ENCODE assay signal across 2 cellular contexts in the genomic region with DNA sequence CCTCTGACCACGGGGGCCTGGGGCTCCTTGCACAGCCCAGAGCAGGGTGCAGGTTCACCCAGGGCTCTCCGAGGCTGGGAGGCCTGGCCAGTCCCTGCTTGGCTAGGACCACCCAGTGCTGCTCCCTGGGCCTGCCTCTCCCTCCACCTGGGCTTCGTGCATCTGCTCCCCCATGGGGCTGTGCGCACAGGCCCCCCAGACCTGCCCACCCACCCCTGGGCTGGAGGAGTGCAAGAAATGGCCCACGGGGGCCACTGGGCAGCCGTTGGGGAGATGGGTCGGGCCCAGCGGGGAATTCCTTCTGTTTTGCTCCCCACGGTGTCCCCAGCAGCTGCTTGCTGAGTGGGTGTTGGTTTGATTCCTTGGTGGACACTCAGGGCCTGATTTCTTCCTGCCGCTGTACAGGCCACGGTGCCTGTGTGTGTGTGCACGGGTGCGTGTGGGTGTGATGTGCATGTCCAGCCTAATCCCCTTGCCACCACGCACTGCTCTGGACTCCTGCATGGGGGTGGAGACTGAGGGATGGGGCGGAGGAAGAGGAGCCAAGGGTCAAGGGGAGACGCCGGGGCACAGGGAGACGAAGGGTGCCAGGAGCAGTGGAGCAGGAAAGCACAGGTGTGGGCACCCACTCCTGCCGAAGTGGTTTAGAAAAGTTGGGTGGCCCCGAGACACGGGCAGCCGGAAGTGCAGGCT.
TF ChIP-seq lines count a peak whose summit lies in the region.

No MANE protein-coding gene starts in this region.

TF ChIP-seq in HCT116, 20 proteins besides CTCF, POLR2A, EP300 and RAD21:
- TF ChIP-seq FOSL1 (IDR thresholded peaks at IDR 0.05; ENCODE audit: low read depth) (no peak), YY1 (IDR thresholded peaks at IDR 0.05; ENCODE audit: extremely low read depth, insufficient replicate concordance, low read depth, low read length) (no peak), SRF (IDR thresholded peaks at IDR 0.05; ENCODE audit: low read depth) (no peak), ZNF274 (IDR thresholded peaks at IDR 0.05; ENCODE audit: low read depth, low read length) (no peak), SIN3A (IDR thresholded peaks at IDR 0.05; ENCODE audit: low read depth) (no peak), EGR1 (IDR thresholded peaks at IDR 0.05; ENCODE audit: low read depth) (no peak), SP1 (IDR thresholded peaks at IDR 0.05; ENCODE audit: low read depth) (no peak), CBX3 (IDR thresholded peaks at IDR 0.05; ENCODE audit: low read depth) (no peak), JUND (IDR thresholded peaks at IDR 0.05) (no peak), ELF1 (IDR thresholded peaks at IDR 0.05; ENCODE audit: borderline replicate concordance, low read depth) (no peak), CEBPB (IDR thresholded peaks at IDR 0.05; ENCODE audit: low read depth) (no peak), EZH2phosphoT487 (IDR thresholded peaks at IDR 0.05; ENCODE audit: borderline replicate concordance) (no peak), POLR2AphosphoS5 (IDR thresholded peaks at IDR 0.05; ENCODE audit: low read depth, low read length) (no peak), ZFX (IDR thresholded peaks at IDR 0.05) (no peak), TCF7L2 (IDR thresholded peaks at IDR 0.05; ENCODE audit: borderline replicate concordance, extremely low read depth, insufficient read depth, insufficient read length) (no peak), EZH2 (IDR thresholded peaks at IDR 0.05) (no peak)
- TF ChIP-seq, protein P1, sequence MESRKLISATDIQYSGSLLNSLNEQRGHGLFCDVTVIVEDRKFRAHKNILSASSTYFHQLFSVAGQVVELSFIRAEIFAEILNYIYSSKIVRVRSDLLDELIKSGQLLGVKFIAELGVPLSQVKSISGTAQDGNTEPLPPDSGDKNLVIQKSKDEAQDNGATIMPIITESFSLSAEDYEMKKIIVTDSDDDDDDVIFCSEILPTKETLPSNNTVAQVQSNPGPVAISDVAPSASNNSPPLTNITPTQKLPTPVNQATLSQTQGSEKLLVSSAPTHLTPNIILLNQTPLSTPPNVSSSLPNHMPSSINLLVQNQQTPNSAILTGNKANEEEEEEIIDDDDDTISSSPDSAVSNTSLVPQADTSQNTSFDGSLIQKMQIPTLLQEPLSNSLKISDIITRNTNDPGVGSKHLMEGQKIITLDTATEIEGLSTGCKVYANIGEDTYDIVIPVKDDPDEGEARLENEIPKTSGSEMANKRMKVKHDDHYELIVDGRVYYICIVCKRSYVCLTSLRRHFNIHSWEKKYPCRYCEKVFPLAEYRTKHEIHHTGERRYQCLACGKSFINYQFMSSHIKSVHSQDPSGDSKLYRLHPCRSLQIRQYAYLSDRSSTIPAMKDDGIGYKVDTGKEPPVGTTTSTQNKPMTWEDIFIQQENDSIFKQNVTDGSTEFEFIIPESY (IDR thresholded peaks at IDR 0.05; ENCODE audit: extremely low read depth, insufficient replicate concordance, low read length), result no peak
- TF ChIP-seq, protein P2, sequence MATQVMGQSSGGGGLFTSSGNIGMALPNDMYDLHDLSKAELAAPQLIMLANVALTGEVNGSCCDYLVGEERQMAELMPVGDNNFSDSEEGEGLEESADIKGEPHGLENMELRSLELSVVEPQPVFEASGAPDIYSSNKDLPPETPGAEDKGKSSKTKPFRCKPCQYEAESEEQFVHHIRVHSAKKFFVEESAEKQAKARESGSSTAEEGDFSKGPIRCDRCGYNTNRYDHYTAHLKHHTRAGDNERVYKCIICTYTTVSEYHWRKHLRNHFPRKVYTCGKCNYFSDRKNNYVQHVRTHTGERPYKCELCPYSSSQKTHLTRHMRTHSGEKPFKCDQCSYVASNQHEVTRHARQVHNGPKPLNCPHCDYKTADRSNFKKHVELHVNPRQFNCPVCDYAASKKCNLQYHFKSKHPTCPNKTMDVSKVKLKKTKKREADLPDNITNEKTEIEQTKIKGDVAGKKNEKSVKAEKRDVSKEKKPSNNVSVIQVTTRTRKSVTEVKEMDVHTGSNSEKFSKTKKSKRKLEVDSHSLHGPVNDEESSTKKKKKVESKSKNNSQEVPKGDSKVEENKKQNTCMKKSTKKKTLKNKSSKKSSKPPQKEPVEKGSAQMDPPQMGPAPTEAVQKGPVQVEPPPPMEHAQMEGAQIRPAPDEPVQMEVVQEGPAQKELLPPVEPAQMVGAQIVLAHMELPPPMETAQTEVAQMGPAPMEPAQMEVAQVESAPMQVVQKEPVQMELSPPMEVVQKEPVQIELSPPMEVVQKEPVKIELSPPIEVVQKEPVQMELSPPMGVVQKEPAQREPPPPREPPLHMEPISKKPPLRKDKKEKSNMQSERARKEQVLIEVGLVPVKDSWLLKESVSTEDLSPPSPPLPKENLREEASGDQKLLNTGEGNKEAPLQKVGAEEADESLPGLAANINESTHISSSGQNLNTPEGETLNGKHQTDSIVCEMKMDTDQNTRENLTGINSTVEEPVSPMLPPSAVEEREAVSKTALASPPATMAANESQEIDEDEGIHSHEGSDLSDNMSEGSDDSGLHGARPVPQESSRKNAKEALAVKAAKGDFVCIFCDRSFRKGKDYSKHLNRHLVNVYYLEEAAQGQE (IDR thresholded peaks at IDR 0.05; ENCODE audit: low read depth), result no peak
- TF ChIP-seq, protein P3, sequence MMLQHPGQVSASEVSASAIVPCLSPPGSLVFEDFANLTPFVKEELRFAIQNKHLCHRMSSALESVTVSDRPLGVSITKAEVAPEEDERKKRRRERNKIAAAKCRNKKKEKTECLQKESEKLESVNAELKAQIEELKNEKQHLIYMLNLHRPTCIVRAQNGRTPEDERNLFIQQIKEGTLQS (IDR thresholded peaks at IDR 0.05), result no peak
- TF ChIP-seq, protein P4, sequence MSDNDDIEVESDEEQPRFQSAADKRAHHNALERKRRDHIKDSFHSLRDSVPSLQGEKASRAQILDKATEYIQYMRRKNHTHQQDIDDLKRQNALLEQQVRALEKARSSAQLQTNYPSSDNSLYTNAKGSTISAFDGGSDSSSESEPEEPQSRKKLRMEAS (IDR thresholded peaks at IDR 0.05), result no peak
TF ChIP-seq in HCT116: peak in this region for 0.

TF ChIP-seq in K562, 482 proteins besides CTCF, POLR2A, EP300 and RAD21:
- TF ChIP-seq YBX1 (IDR thresholded peaks at IDR 0.05), result no peak
- TF ChIP-seq NBN (IDR thresholded peaks at IDR 0.05; ENCODE audit: low read depth), result no peak
- no peak for TF ChIP-seq FOXK2 (conservative IDR thresholded peaks at IDR 0.05 in 1 of 2, IDR thresholded peaks at IDR 0.05 in 1 of 2; ENCODE audit: low read depth in 2 of 2)
- TF ChIP-seq, protein P5, sequence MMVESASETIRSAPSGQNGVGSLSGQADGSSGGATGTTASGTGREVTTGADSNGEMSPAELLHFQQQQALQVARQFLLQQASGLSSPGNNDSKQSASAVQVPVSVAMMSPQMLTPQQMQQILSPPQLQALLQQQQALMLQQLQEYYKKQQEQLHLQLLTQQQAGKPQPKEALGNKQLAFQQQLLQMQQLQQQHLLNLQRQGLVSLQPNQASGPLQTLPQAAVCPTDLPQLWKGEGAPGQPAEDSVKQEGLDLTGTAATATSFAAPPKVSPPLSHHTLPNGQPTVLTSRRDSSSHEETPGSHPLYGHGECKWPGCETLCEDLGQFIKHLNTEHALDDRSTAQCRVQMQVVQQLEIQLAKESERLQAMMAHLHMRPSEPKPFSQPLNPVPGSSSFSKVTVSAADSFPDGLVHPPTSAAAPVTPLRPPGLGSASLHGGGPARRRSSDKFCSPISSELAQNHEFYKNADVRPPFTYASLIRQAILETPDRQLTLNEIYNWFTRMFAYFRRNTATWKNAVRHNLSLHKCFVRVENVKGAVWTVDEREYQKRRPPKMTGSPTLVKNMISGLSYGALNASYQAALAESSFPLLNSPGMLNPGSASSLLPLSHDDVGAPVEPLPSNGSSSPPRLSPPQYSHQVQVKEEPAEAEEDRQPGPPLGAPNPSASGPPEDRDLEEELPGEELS (CRISPR knock-in tag; IDR thresholded peaks at IDR 0.05; ENCODE audit: borderline replicate concordance), result no peak
- TF ChIP-seq POLR2G (IDR thresholded peaks at IDR 0.05; ENCODE audit: low read depth, low read length), result peak; percentile 58
